16 cellular contexts compared by ENCODE assay signal in genomic region chr4:156638925-156639605, GRCh38.
DNase-seq lines count a peak whose midpoint lies in the region; ATAC-seq, FAIRE-seq and TF ChIP-seq lines count a peak whose summit lies in the region.
"Had no signal": no experiment of that assay in that cellular context is flagged by ENCODE, and none has a peak within 500 bp of the region (broad histone marks: within the 10 kb centered on the region; RNA-seq: fewer than 3 reads in every experiment).

No MANE protein-coding gene starts in this region.

- DNase-seq in AG10803 (ENCODE audit: low read depth) (peak; percentile 79), astrocyte of the cerebellum (ENCODE audit: low read depth) (peak; percentile 70), mesenchymal stem cell (peak; percentile 29), GM12892 (ENCODE audit: insufficient read length) (no peak), adrenal gland (no peak)
- DNase-seq in CD4-positive, alpha-beta T cell = no peak
- DNase-seq: activated T-cell treated with anti-CD3 and anti-CD28 coated beads, Interleukin-2, amount 50 U/mL, for 24 hours; CD4-positive, alpha-beta memory T cell; mucosa of descending colon; NCI-H69; psoas muscle; stimulated activated CD4-positive, alpha-beta T cell treated with anti-CD3 and anti-CD28 coated beads, Interleukin-4, amount 100 ng/mL, for 4 hours had no signal

- no peak overlapping the region for H3K4ac ChIP-seq in mesenchymal stem cell (ENCODE audit: low read depth in 1 of 2, low read length in 2 of 2)

- intact Hi-C loops in adrenal gland (cut with DNase I) = no loop called here
- intact Hi-C loops in CD4-positive, alpha-beta T cell (cut with DNase I, micrococcal nuclease) = no loop called here

- no peak overlapping the region for H2BK15ac ChIP-seq in mesenchymal stem cell (ENCODE audit: low read depth, poor library complexity, severe bottlenecking)

- TF ChIP-seq CTCF in AG10803 (conservative IDR thresholded peaks at IDR 0.05; ENCODE audit: low read length) (no peak), astrocyte of the cerebellum (IDR thresholded peaks at IDR 0.05; ENCODE audit: low read depth, low read length, missing control alignments) (no peak), adrenal gland (IDR thresholded peaks at IDR 0.05) (no peak)
- TF ChIP-seq CTCF in CD4-positive, alpha-beta T cell (IDR thresholded peaks at IDR 0.05) = no peak

- no peak overlapping the region for H3K14ac ChIP-seq in mesenchymal stem cell (ENCODE audit: low read length in 2 of 2)

- H3K9me3 ChIP-seq in mesenchymal stem cell (ENCODE audit: control insufficient read depth, low read length) (no peaks in the 10 kb centered on the region), adrenal gland (replicated peaks in 1 of 3) (no peaks in the 10 kb centered on the region)
- no peaks in the 10 kb centered on the region for H3K9me3 ChIP-seq in CD4-positive, alpha-beta T cell (ENCODE audit: control insufficient read depth, low read length)
- H3K9me3 ChIP-seq: mucosa of descending colon, psoas muscle had no signal

- H4K91ac ChIP-seq in mesenchymal stem cell (ENCODE audit: low read length) = no peak overlapping the region

- no peaks in the 10 kb centered on the region for H3K79me1 ChIP-seq in mesenchymal stem cell (replicated peaks; ENCODE audit: low read length, poor library complexity, severe bottlenecking)

- H2BK120ac ChIP-seq in mesenchymal stem cell (ENCODE audit: low read depth, low read length) = no peak overlapping the region

- H2BK12ac ChIP-seq in mesenchymal stem cell (ENCODE audit: low read length in 2 of 2) = no peak overlapping the region

- no peaks in the 10 kb centered on the region for H3K4me1 Mint-ChIP-seq in CD4-positive, alpha-beta T cell (ENCODE audit: low read depth)
- H3K4me1 Mint-ChIP-seq: CD4-positive, alpha-beta memory T cell had no signal

- no peak overlapping the region for H2AK5ac ChIP-seq in mesenchymal stem cell (ENCODE audit: low read length, severe bottlenecking)

- H3K23ac ChIP-seq in mesenchymal stem cell (ENCODE audit: low read length in 2 of 2) = no peak overlapping the region

- in situ Hi-C loops in astrocyte of the cerebellum (cut with HindIII; ENCODE audit: low sequenced_read_pairs) = no loop called here

- no peak overlapping the region for H3K27ac Mint-ChIP-seq in CD4-positive, alpha-beta T cell
- H3K27ac Mint-ChIP-seq: activated T-cell treated with anti-CD3 and anti-CD28 coated beads, Interleukin-2, amount 50 U/mL, for 24 hours; CD4-positive, alpha-beta memory T cell; stimulated activated naive CD8-positive, alpha-beta T cell treated with anti-CD3 and anti-CD28 coated beads, Interleukin-15, Interleukin-2, amounts not matched to agents 100 ng/mL and 50 ng/mL, for 24 hours had no signal

- no peaks in the 10 kb centered on the region for H3K36me3 Mint-ChIP-seq in CD4-positive, alpha-beta T cell (ENCODE audit: low read depth)
- H3K36me3 Mint-ChIP-seq: CD4-positive, alpha-beta memory T cell had no signal

- H3K27ac ChIP-seq in mesenchymal stem cell (ENCODE audit: low read length, poor library complexity, severe bottlenecking) (no peak overlapping the region), adrenal gland (no peak overlapping the region)
- no peak overlapping the region for H3K27ac ChIP-seq in CD4-positive, alpha-beta T cell (ENCODE audit: low read depth, low read length)
- H3K27ac ChIP-seq: psoas muscle had no signal

- no peak overlapping the region for H2BK5ac ChIP-seq in mesenchymal stem cell (ENCODE audit: low read depth, low read length, poor library complexity, severe bottlenecking)

- H3K27me3 ChIP-seq in mesenchymal stem cell (ENCODE audit: control insufficient read depth in 1 of 2, insufficient read depth in 1 of 2, low read length in 2 of 2) (no peaks in the 10 kb centered on the region), adrenal gland (no peaks in the 10 kb centered on the region)
- no peaks in the 10 kb centered on the region for H3K27me3 ChIP-seq in CD4-positive, alpha-beta T cell (ENCODE audit: control insufficient read depth, insufficient read depth, low read length)

- H3K9ac ChIP-seq in mesenchymal stem cell (ENCODE audit: low read length) = no peak overlapping the region

- no peak for TF ChIP-seq RAD21 in Ishikawa (IDR thresholded peaks at IDR 0.05; ENCODE audit: low read depth)

- H3K9me3 Mint-ChIP-seq in CD4-positive, alpha-beta T cell = peaks cover 2% of the 10 kb centered on the region

- no peak overlapping the region for H3K4me3 Mint-ChIP-seq in CD4-positive, alpha-beta T cell
- H3K4me3 Mint-ChIP-seq: activated T-cell treated with anti-CD3 and anti-CD28 coated beads, Interleukin-2, amount 50 U/mL, for 24 hours; CD4-positive, alpha-beta memory T cell; stimulated activated naive CD8-positive, alpha-beta T cell treated with anti-CD3 and anti-CD28 coated beads, Interleukin-15, Interleukin-2, amounts not matched to agents 100 ng/mL and 50 ng/mL, for 24 hours had no signal

- no peak for ATAC-seq in GM19328 (IDR thresholded peaks at IDR 0.05; ENCODE audit: unreplicated experiment)
- no peak for ATAC-seq in CD4-positive, alpha-beta T cell (ENCODE audit: poor library complexity)
- ATAC-seq: activated CD4-positive, CD25-positive, alpha-beta regulatory T cell treated with anti-CD3 and anti-CD28 coated beads, Interleukin-2, amount 50 U/mL, for 24 hours; mucosa of descending colon; psoas muscle had no signal

- 75% methylated on average over 4 of the region's 4 CpGs for WGBS in mesenchymal stem cell
- 81 to 87% (median 83%) methylated on average over 4 of the region's 4 CpGs for WGBS in adrenal gland, 4 donors

- no peak for FAIRE-seq in GM12892 (lab: Jason Lieb, UNC)

- H3K36me3 ChIP-seq in mesenchymal stem cell (ENCODE audit: control insufficient read depth in 1 of 2, insufficient read depth in 2 of 2, low read depth in 1 of 2, low read length in 2 of 2) (no peaks in the 10 kb centered on the region), adrenal gland (replicated peaks in 1 of 2) (no peaks in the 10 kb centered on the region)

- CTCF ChIA-PET in CD4-positive, alpha-beta T cell (lab: Charles Lee) = no interaction called here

- H3K27me3 Mint-ChIP-seq in CD4-positive, alpha-beta T cell = no peaks in the 10 kb centered on the region
- H3K27me3 Mint-ChIP-seq: activated T-cell treated with anti-CD3 and anti-CD28 coated beads, Interleukin-2, amount 50 U/mL, for 24 hours; CD4-positive, alpha-beta memory T cell; stimulated activated naive CD8-positive, alpha-beta T cell treated with anti-CD3 and anti-CD28 coated beads, Interleukin-15, Interleukin-2, amounts not matched to agents 100 ng/mL and 50 ng/mL, for 24 hours had no signal

- TF ChIP-seq POLR2A in GM12892 (IDR thresholded peaks at IDR 0.05; ENCODE audit: low read depth, low read length) (no peak), adrenal gland (IDR thresholded peaks at IDR 0.05) (no peak)

- TF ChIP-seq EP300 in Ishikawa (IDR thresholded peaks at IDR 0.05; ENCODE audit: borderline replicate concordance) = no peak

- no peak overlapping the region for H3K4me2 ChIP-seq in mesenchymal stem cell (ENCODE audit: low read length, poor library complexity, severe bottlenecking)

- H4K8ac ChIP-seq in mesenchymal stem cell (ENCODE audit: low read length) = no peak overlapping the region

- H3K4me3 ChIP-seq in AG10803 (ENCODE audit: low read length) (no peak overlapping the region), astrocyte of the cerebellum (ENCODE audit: low read depth, low read length) (no peak overlapping the region), mesenchymal stem cell (ENCODE audit: insufficient read depth in 1 of 2, low read depth in 1 of 2, low read length in 2 of 2) (no peak overlapping the region), adrenal gland (no peak overlapping the region)
- H3K4me3 ChIP-seq: mucosa of descending colon, psoas muscle had no signal

- H2AFZ ChIP-seq in mesenchymal stem cell (ENCODE audit: low read depth, low read length) = no peak overlapping the region

- H3K4me1 ChIP-seq in mesenchymal stem cell (ENCODE audit: control insufficient read depth, insufficient read depth, low read depth, low read length) (no peaks in the 10 kb centered on the region), adrenal gland (replicated peaks in 1 of 2) (no peaks in the 10 kb centered on the region)
- H3K4me1 ChIP-seq: psoas muscle had no signal

- POLR2A ChIA-PET in CD4-positive, alpha-beta T cell (lab: Charles Lee) = no interaction called here

- no peak overlapping the region for H3K18ac ChIP-seq in mesenchymal stem cell (ENCODE audit: low read depth in 1 of 2, low read length in 2 of 2)

TF ChIP-seq in Ishikawa, 13 proteins besides CTCF, POLR2A, EP300 and RAD21 (continues in another document):
- TF ChIP-seq YY1 (IDR thresholded peaks at IDR 0.05; ENCODE audit: low read depth) (no peak), CREB1 (IDR thresholded peaks at IDR 0.05; ENCODE audit: low read depth) (no peak), EGR1 (IDR thresholded peaks at IDR 0.05) (no peak), NFIC (IDR thresholded peaks at IDR 0.05) (peak; percentile 68), TEAD4 (IDR thresholded peaks at IDR 0.05) (peak; percentile 74), USF1 (IDR thresholded peaks at IDR 0.05) (no peak), ZBTB7A (IDR thresholded peaks at IDR 0.05; ENCODE audit: low read depth) (no peak), TCF12 (IDR thresholded peaks at IDR 0.05; ENCODE audit: low read depth) (no peak), CEBPB (IDR thresholded peaks at IDR 0.05) (no peak), TAF1 (IDR thresholded peaks at IDR 0.05; ENCODE audit: low read depth) (no peak), MAX (IDR thresholded peaks at IDR 0.05) (no peak), FOXM1 (IDR thresholded peaks at IDR 0.05; ENCODE audit: borderline replicate concordance, low read depth) (no peak)

Comparison
In these comparisons a context has a peak if more than half of its experiments do, and no peak if none do; other contexts are left out.
1. DNase-seq: peak in AG10803 (single experiment), astrocyte of the cerebellum (single experiment) and mesenchymal stem cell (single experiment); none in GM12892 (single experiment), adrenal gland (0 of 7) and CD4-positive, alpha-beta T cell (0 of 10).